In genomic region chr1:39508857-39509305, GRCh38 we compare ENCODE assay signal across 9 cellular contexts. TPM values are rescaled to one million over a fixed set of nuclear protein-coding genes. Genes with fewer than 3 reads are reported as not detected.
DNase-seq lines count a peak whose midpoint lies in the region; ATAC-seq and TF ChIP-seq lines count a peak whose summit lies in the region.
"Had no signal": no experiment of that assay in that cellular context is flagged by ENCODE, and none has a peak within 500 bp of the region (broad histone marks: within the 10 kb centered on the region; RNA-seq: fewer than 3 reads in every experiment).

No MANE protein-coding gene starts in this region.

- H3K4me2 ChIP-seq in IMR-90 (ENCODE audit: low read depth, low read length): no peak overlapping the region
- H3K4me2 ChIP-seq in smooth muscle cell: no peak overlapping the region

- H3K9ac ChIP-seq in IMR-90 (ENCODE audit: low read depth, low read length): no peak overlapping the region
- no peak overlapping the region for H3K9ac ChIP-seq in smooth muscle cell (ENCODE audit: low read depth)

- peak overlapping the region; percentile 73 for H2AFZ ChIP-seq in IMR-90 (replicated peaks; ENCODE audit: low read length, poor library complexity)
- no peak overlapping the region for H2AFZ ChIP-seq in smooth muscle cell (ENCODE audit: low read depth)

- no peak overlapping the region for H4K8ac ChIP-seq in IMR-90 (ENCODE audit: low read depth in 2 of 2, low read length in 2 of 2)

- no peak overlapping the region for H3K27ac ChIP-seq in IMR-90 (ENCODE audit: insufficient read depth, low read length)
- no peak overlapping the region for H3K27ac ChIP-seq in smooth muscle cell (ENCODE audit: low read depth)
- no peak overlapping the region for H3K27ac ChIP-seq in thyroid gland

- no peak overlapping the region for H2BK15ac ChIP-seq in IMR-90 (ENCODE audit: low read depth, low read length)

- dilution Hi-C loops in IMR-90 (cut with HindIII; ENCODE audit: low sequenced_read_pairs, unreplicated experiment): no loop called here

- H3K4ac ChIP-seq in IMR-90 (ENCODE audit: low read depth, low read length): no peak overlapping the region

- H3K36me3 ChIP-seq in IMR-90 (ENCODE audit: control insufficient read depth, insufficient read depth, low read length): no peaks in the 10 kb centered on the region
- no peaks in the 10 kb centered on the region for H3K36me3 ChIP-seq in smooth muscle cell (ENCODE audit: low read depth)
- H3K36me3 ChIP-seq in thyroid gland: no peaks in the 10 kb centered on the region

- H4K20me1 ChIP-seq in IMR-90 (ENCODE audit: insufficient read depth, low read length) (no peaks in the 10 kb centered on the region), smooth muscle cell (ENCODE audit: low read depth) (no peaks in the 10 kb centered on the region)

- H2BK120ac ChIP-seq in IMR-90 (ENCODE audit: low read depth, low read length): no peak overlapping the region

- no peak overlapping the region for H4K5ac ChIP-seq in IMR-90 (ENCODE audit: low read depth, low read length)

- POLR2A ChIA-PET in IMR-90 (lab: Charles Lee; ENCODE audit: unreplicated experiment): no interaction called here

- ATAC-seq in GM19397 (IDR thresholded peaks at IDR 0.05; ENCODE audit: unreplicated experiment): peak; percentile 17
- no peak for ATAC-seq in IMR-90 (ENCODE audit: low read depth)

- no peak overlapping the region for H4K91ac ChIP-seq in IMR-90 (ENCODE audit: insufficient read depth, low read depth, low read length)

- H2BK5ac ChIP-seq in IMR-90 (ENCODE audit: low read depth, low read length, poor library complexity, severe bottlenecking): no peak overlapping the region

- DNase-seq in A172 (ENCODE audit: low spot score) (peak; percentile 57), IMR-90 (no peak), fibroblast of mammary gland (ENCODE audit: low read depth) (peak; percentile 68), amniotic stem cell (lab: John Stamatoyannopoulos, UW) (no peak), NCI-H2107 treated with DMSO at 0.1 percent for 48 hours (lab: John Stamatoyannopoulos, UW; ENCODE audit: unreplicated experiment) (no peak), smooth muscle cell (lab: John Stamatoyannopoulos, UW; ENCODE audit: unreplicated experiment) (no peak), thyroid gland (no peak)

- H3K56ac ChIP-seq in IMR-90 (ENCODE audit: extremely low read depth, insufficient read depth, low read length): no peak overlapping the region

- in situ Hi-C loops in IMR-90 (cut with MboI; ENCODE audit: low sequenced_read_pairs): loop anchor here (10.0 kb wide), 1 partner anchor 206 kb away; no protein-coding TSS in a partner anchor

- TF ChIP-seq CTCF in IMR-90 (conservative IDR thresholded peaks at IDR 0.05; ENCODE audit: low read depth, low read length) (no peak), fibroblast of mammary gland (conservative IDR thresholded peaks at IDR 0.05; ENCODE audit: control insufficient read depth, insufficient read depth, low read depth, low read length) (no peak), smooth muscle cell (IDR thresholded peaks at IDR 0.05; ENCODE audit: borderline replicate concordance, insufficient read depth, poor library complexity, severe bottlenecking) (no peak), thyroid gland (IDR thresholded peaks at IDR 0.05) (no peak)

- no peaks in the 10 kb centered on the region for H3K9me1 ChIP-seq in IMR-90 (ENCODE audit: insufficient read depth, low read length)

- no peak for TF ChIP-seq RAD21 in IMR-90 (IDR thresholded peaks at IDR 0.05; ENCODE audit: low read length)

- H3K79me2 ChIP-seq in smooth muscle cell (ENCODE audit: low read depth): no peaks in the 10 kb centered on the region

- H3F3A ChIP-seq in smooth muscle cell (ENCODE audit: low read depth): no peaks in the 10 kb centered on the region

- CTCF ChIA-PET in IMR-90 (lab: Yijun Ruan, JAX): no interaction called here

- H2AK9ac ChIP-seq in IMR-90 (replicated peaks; ENCODE audit: low read depth, low read length, poor library complexity): peak overlapping the region; percentile 17

- no peak for TF ChIP-seq POLR2A in IMR-90 (IDR thresholded peaks at IDR 0.05; ENCODE audit: low read depth, low read length)
- TF ChIP-seq POLR2A in thyroid gland (IDR thresholded peaks at IDR 0.05): no peak

- H3K9me3 ChIP-seq in IMR-90 (ENCODE audit: control insufficient read depth, insufficient read depth, low read length) (no peaks in the 10 kb centered on the region), smooth muscle cell (replicated peaks; ENCODE audit: low read depth) (no peaks in the 10 kb centered on the region), thyroid gland (no peaks in the 10 kb centered on the region)

- H3K4me1 ChIP-seq in IMR-90 (ENCODE audit: control insufficient read depth, insufficient read depth, low read length) (no peaks in the 10 kb centered on the region; the same call in 1 of the 2 replicates), smooth muscle cell (ENCODE audit: low read depth) (no peaks in the 10 kb centered on the region), thyroid gland (peaks cover 3 to 23% of the 10 kb centered on the region in 2 donors)

- WGBS in IMR-90 (ENCODE audit: extremely low coverage in 2 of 2, insufficient read length in 1 of 2), 2 experiments: 80% methylated on average over 7 of the region's 11 CpGs; no CpG with 5 or more reads in 1 of the 2 experiments
- WGBS in smooth muscle cell (ENCODE audit: low lambda C conversion rate): 78% methylated on average over 11 of the region's 11 CpGs
- 86 to 88% methylated on average over 4 of the region's 11 CpGs for WGBS in thyroid gland, 2 donors

- BruUV-seq in IMR-90 (replicated peaks; lab: Mats Ljungman, UMichigan): no TSS peak

- intact Hi-C loops in IMR-90 (cut with micrococcal nuclease): no loop called here
- intact Hi-C loops in thyroid gland (cut with DNase I): no loop called here

- no peak overlapping the region for H3K4me3 ChIP-seq in IMR-90 (ENCODE audit: insufficient read depth, low read depth, low read length)
- H3K4me3 ChIP-seq in fibroblast of mammary gland (ENCODE audit: control insufficient read depth, low read depth, low read length): no peak overlapping the region
- no peak overlapping the region for H3K4me3 ChIP-seq in smooth muscle cell
- no peak overlapping the region for H3K4me3 ChIP-seq in thyroid gland (replicated peaks in 1 of 3)

- H3K23ac ChIP-seq in IMR-90 (ENCODE audit: low read depth, low read length): no peak overlapping the region

- no peak overlapping the region for H3K14ac ChIP-seq in IMR-90 (replicated peaks; ENCODE audit: low read depth, low read length)

- no peak overlapping the region for H2BK20ac ChIP-seq in IMR-90 (ENCODE audit: low read depth, low read length)

- H3K79me1 ChIP-seq in IMR-90 (ENCODE audit: low read depth in 1 of 2, low read length in 2 of 2): no peaks in the 10 kb centered on the region

- no peak overlapping the region for H3K18ac ChIP-seq in IMR-90 (ENCODE audit: low read depth, low read length)

- H3K27me3 ChIP-seq in IMR-90 (ENCODE audit: control insufficient read depth, insufficient read depth, low read length) (peaks cover 3% of the 10 kb centered on the region; the same call in 1 of the 2 replicates), smooth muscle cell (ENCODE audit: low read depth) (peaks cover 3% of the 10 kb centered on the region), thyroid gland (no peaks in the 10 kb centered on the region)

- no peak overlapping the region for H2AK5ac ChIP-seq in IMR-90 (ENCODE audit: low read depth, low read length)

TF ChIP-seq in IMR-90, 13 proteins besides CTCF, POLR2A, EP300 and RAD21:
- TF ChIP-seq NFE2L2 (IDR thresholded peaks at IDR 0.05; ENCODE audit: low read depth, low read length) (no peak), SMC3 (IDR thresholded peaks at IDR 0.05; ENCODE audit: low read depth, low read length) (no peak), CHD1 (IDR thresholded peaks at IDR 0.05; ENCODE audit: low read depth, low read length) (no peak), RFX5 (IDR thresholded peaks at IDR 0.05; ENCODE audit: low read depth, low read length) (no peak), BHLHE40 (IDR thresholded peaks at IDR 0.05; ENCODE audit: low read depth, low read length) (no peak), RCOR1 (IDR thresholded peaks at IDR 0.05; ENCODE audit: insufficient replicate concordance, low read length) (no peak), MAFK (IDR thresholded peaks at IDR 0.05; ENCODE audit: low read depth, low read length) (no peak), FOS (IDR thresholded peaks at IDR 0.05; ENCODE audit: low read depth, low read length) (no peak), MAZ (IDR thresholded peaks at IDR 0.05; ENCODE audit: borderline replicate concordance, low read depth, low read length) (no peak), CEBPB (IDR thresholded peaks at IDR 0.05; ENCODE audit: low read depth, low read length) (no peak), ELK1 (IDR thresholded peaks at IDR 0.05; ENCODE audit: borderline replicate concordance, low read depth, low read length) (no peak), MXI1 (IDR thresholded peaks at IDR 0.05; ENCODE audit: borderline replicate concordance, low read depth, low read length) (no peak)
- TF ChIP-seq, protein P1, sequence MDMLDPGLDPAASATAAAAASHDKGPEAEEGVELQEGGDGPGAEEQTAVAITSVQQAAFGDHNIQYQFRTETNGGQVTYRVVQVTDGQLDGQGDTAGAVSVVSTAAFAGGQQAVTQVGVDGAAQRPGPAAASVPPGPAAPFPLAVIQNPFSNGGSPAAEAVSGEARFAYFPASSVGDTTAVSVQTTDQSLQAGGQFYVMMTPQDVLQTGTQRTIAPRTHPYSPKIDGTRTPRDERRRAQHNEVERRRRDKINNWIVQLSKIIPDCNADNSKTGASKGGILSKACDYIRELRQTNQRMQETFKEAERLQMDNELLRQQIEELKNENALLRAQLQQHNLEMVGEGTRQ (IDR thresholded peaks at IDR 0.05; ENCODE audit: low read depth, low read length): no peak

RNA-seq across cellular contexts. Expression of gene BMP8A, which starts 17.4 kb away (rescaled TPM):
- 0.12 and 0.22 TPM in 2 replicates for total RNA-seq in A172 (2014; rRNA removed; shearing (Covaris generic))
- total RNA-seq in IMR-90 (2012; rRNA removed): not detected in 2 replicates
- not detected in 2 replicates for polyA plus RNA-seq in IMR-90 (2012; rRNA removed)
- polyA plus RNA-seq in IMR-90 (2012; cell fraction: cytosol; rRNA removed): 0.05 TPM in 1 of 2 replicates, not detected in the other
- polyA plus RNA-seq in IMR-90 (2012; cell fraction: nucleus; rRNA removed; ENCODE audit: low replicate concordance): not detected in 2 replicates
- 1.4 TPM in 1 of 2 replicates, not detected in the other for total RNA-seq in smooth muscle cell
- polyA plus RNA-seq in smooth muscle cell: 0.10 and 0.13 TPM in 2 replicates
- 100 to 1,000 TPM in 3 of 4 donors, 10 to 100 TPM in 1; 58.5 to 386 (median 270) TPM for total RNA-seq in thyroid gland
- polyA plus RNA-seq: CD4-positive, CD25-positive, alpha-beta regulatory T cell had no signal

Comparison
In these comparisons a context has a peak if more than half of its experiments do, and no peak if none do; other contexts are left out.
1. DNase-seq: peak in A172 (single experiment) and fibroblast of mammary gland (single experiment); none in IMR-90 (single experiment), amniotic stem cell (single experiment), NCI-H2107 treated with DMSO at 0.1 percent for 48 hours (single experiment), smooth muscle cell (single experiment) and thyroid gland (0 of 2).
2. RNA of gene BMP8A, which starts 17.4 kb away (total RNA-seq): 58.5 to 386 TPM in thyroid gland; 1.4 TPM in smooth muscle cell, 0.12 to 0.22 TPM in A172 and not detected in IMR-90; every median in the first group is over 10 times any median in the second.